ENCODE assay signal across 1 cellular context in the genomic region with DNA sequence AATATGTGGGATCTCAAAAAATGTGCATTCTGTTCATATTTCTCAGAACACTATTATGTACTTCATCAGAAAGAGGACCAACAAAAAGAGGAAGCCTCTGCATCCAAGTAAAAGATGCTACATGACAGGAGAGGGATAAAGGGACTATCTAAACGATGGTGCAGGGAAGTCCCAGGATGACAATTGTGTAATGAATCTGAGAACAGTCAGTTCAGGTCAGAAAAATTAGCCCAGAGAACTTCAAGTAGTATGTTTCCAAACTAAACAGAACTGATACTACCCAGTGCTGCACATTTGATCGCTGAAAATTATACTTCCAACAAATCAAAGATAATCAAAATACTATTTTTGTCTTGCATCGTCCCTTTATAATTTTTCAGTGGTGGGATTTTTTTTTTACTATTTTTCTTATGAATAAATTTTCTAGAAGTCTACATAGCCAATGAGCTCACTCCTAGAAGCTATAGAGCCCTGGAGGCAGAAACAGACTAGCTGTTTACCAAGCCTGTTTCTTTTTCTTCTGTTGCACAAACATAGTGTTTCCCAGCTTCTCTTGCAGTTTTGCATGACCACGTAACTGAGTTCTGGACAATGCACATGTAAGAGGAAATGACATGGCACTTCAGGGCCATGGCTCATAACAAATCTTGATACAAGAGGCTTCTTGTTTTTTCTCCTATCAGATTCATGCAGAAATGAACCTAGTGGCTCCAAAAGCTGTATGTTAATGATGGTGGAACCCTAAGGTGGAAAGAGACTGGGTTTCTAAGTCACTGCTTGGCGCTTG.
TF ChIP-seq lines count a peak whose summit lies in the region.

No MANE protein-coding gene starts in this region.

TF ChIP-seq in IMR-90, 13 proteins besides CTCF, POLR2A, EP300 and RAD21 (continued from another document):
- TF ChIP-seq, protein P1, sequence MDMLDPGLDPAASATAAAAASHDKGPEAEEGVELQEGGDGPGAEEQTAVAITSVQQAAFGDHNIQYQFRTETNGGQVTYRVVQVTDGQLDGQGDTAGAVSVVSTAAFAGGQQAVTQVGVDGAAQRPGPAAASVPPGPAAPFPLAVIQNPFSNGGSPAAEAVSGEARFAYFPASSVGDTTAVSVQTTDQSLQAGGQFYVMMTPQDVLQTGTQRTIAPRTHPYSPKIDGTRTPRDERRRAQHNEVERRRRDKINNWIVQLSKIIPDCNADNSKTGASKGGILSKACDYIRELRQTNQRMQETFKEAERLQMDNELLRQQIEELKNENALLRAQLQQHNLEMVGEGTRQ (IDR thresholded peaks at IDR 0.05; ENCODE audit: low read depth, low read length): no peak
- no peak for TF ChIP-seq NFE2L2 (IDR thresholded peaks at IDR 0.05; ENCODE audit: low read depth, low read length)
